ENCODE assay signal across 19 cellular contexts in genomic region chr7:139075871-139076686, GRCh38. TPM values are rescaled to one million over a fixed set of nuclear protein-coding genes. Genes with fewer than 3 reads are reported as not detected.
DNase-seq lines count a peak whose midpoint lies in the region; ATAC-seq, FAIRE-seq and TF ChIP-seq lines count a peak whose summit lies in the region.
"Had no signal": no experiment of that assay in that cellular context is flagged by ENCODE, and none has a peak within 500 bp of the region (broad histone marks: within the 10 kb centered on the region; RNA-seq: fewer than 3 reads in every experiment).

No MANE protein-coding gene starts in this region.

- TF ChIP-seq POLR2A in K562 (conservative IDR thresholded peaks at IDR 0.05) (no peak), transverse colon (IDR thresholded peaks at IDR 0.05) (no peak), thyroid gland (IDR thresholded peaks at IDR 0.05) (no peak)

- H3K9me3 Mint-ChIP-seq in activated CD8-positive, alpha-beta memory T cell treated with anti-CD3 and anti-CD28 coated beads, Interleukin-2, amount 10 ng/mL, durations not matched to agents 7 days and 5 days (ENCODE audit: low read depth) = no peaks in the 10 kb centered on the region
- H3K9me3 Mint-ChIP-seq in nephron progenitor cell = no peaks in the 10 kb centered on the region

- H3K79me2 ChIP-seq in PC-9 (ENCODE audit: low read depth) = no peaks in the 10 kb centered on the region
- no peaks in the 10 kb centered on the region for H3K79me2 ChIP-seq in K562 (ENCODE audit: control insufficient read depth, insufficient read depth, low read length)

- peaks cover 79% of the 10 kb centered on the region for H3K4me1 Mint-ChIP-seq in activated CD8-positive, alpha-beta memory T cell treated with anti-CD3 and anti-CD28 coated beads, Interleukin-2, amount 10 ng/mL, durations not matched to agents 7 days and 5 days
- H3K4me1 Mint-ChIP-seq in nephron progenitor cell = peaks cover 4% of the 10 kb centered on the region

- CTCF ChIA-PET in activated CD8-positive, alpha-beta memory T cell treated with anti-CD3 and anti-CD28 coated beads, Interleukin-2, amount 10 ng/mL, durations not matched to agents 7 days and 5 days (lab: Charles Lee) = interaction anchor here (0.8 to 2.7 kb wide), 24 partner anchors 8 to 293 kb away, joined by 3 to 23 read pairs (median 8); partner anchors contain the start of gene ZC3HAV1L
- CTCF ChIA-PET in PC-9 (lab: Charles Lee) (interaction anchor here (0.6 to 1.9 kb wide), 5 partner anchors 50 to 190 kb away, joined by 3 to 20 read pairs (median 5); no protein-coding TSS in a partner anchor), K562 (lab: Yijun Ruan, JAX; ENCODE audit: low intra/inter-chr PET ratio) (interaction anchor here (1.9 to 3.8 kb wide), 2 partner anchors 59 to 189 kb away, joined by 9 to 51 read pairs; no protein-coding TSS in a partner anchor)

- H3K9me2 ChIP-seq in PC-9 (ENCODE audit: insufficient read depth) = no peaks in the 10 kb centered on the region

- H3K27ac ChIP-seq in PC-9 (0 out of 2 replicates have a peak overlapping the region, but pooled peaks have one; percentile 25), K562 (ENCODE audit: extremely low read depth, low read depth, low read length) (no peak overlapping the region), transverse colon (no peak overlapping the region), thyroid gland (no peak overlapping the region)
- H3K27ac ChIP-seq: uterus had no signal

- TF ChIP-seq CTCF in PC-9 (conservative IDR thresholded peaks at IDR 0.05) = no peak
- no peak for TF ChIP-seq CTCF in K562 (IDR thresholded peaks at IDR 0.05 in 2 of 3, conservative IDR thresholded peaks at IDR 0.05 in 1 of 3; ENCODE audit: insufficient read depth in 2 of 3, low read depth in 1 of 3, low read length in 3 of 3)
- no peak for TF ChIP-seq CTCF in nephron progenitor cell (IDR thresholded peaks at IDR 0.05)
- no peak for TF ChIP-seq CTCF in transverse colon (IDR thresholded peaks at IDR 0.05)
- no peak for TF ChIP-seq CTCF in thyroid gland (IDR thresholded peaks at IDR 0.05)

- H3K9me1 ChIP-seq in K562 (ENCODE audit: control insufficient read depth, insufficient read depth, low read length) = no peaks in the 10 kb centered on the region

- TF ChIP-seq EP300 in K562 (IDR thresholded peaks at IDR 0.05; ENCODE audit: low read length) (no peak), transverse colon (IDR thresholded peaks at IDR 0.05; ENCODE audit: low read depth) (no peak)

- H3K9ac ChIP-seq in K562 (ENCODE audit: insufficient read depth in 1 of 2, low read depth in 2 of 2, low read length in 2 of 2) = no peak overlapping the region

- POLR2A ChIA-PET in PC-9 (lab: Charles Lee; ENCODE audit: unreplicated experiment) (interaction anchor here (0.6 kb wide), 1 partner anchor 55 kb away, joined by 6 read pairs; no protein-coding TSS in a partner anchor), K562 (lab: Yijun Ruan, JAX) (interaction anchor here (0.7 to 2.0 kb wide), 6 partner anchors 10 to 31 kb away, joined by 3 to 9 read pairs (median 6); no protein-coding TSS in a partner anchor)

- no peaks in the 10 kb centered on the region for H3K27me3 Mint-ChIP-seq in activated CD8-positive, alpha-beta memory T cell treated with anti-CD3 and anti-CD28 coated beads, Interleukin-2, amount 10 ng/mL, durations not matched to agents 7 days and 5 days
- no peaks in the 10 kb centered on the region for H3K27me3 Mint-ChIP-seq in nephron progenitor cell (ENCODE audit: low read depth, poor library complexity)

- H3K9me3 ChIP-seq in PC-9 (ENCODE audit: insufficient read depth, low read depth) (no peaks in the 10 kb centered on the region), K562 (replicated peaks; ENCODE audit: control insufficient read depth, insufficient read depth, low read depth, low read length) (no peaks in the 10 kb centered on the region), transverse colon (no peaks in the 10 kb centered on the region), thyroid gland (no peaks in the 10 kb centered on the region)
- H3K9me3 ChIP-seq: uterus had no signal

- no peaks in the 10 kb centered on the region for H4K20me1 ChIP-seq in PC-9 (ENCODE audit: insufficient read depth)
- peaks cover 11% of the 10 kb centered on the region; the same call in 1 of the 2 replicates for H4K20me1 ChIP-seq in K562 (replicated peaks; ENCODE audit: control insufficient read depth, insufficient read depth, low read length)

- H2AFZ ChIP-seq in PC-9 (no peak overlapping the region), K562 (ENCODE audit: low read depth, low read length) (no peak overlapping the region)

- H3K4me1 ChIP-seq in PC-9 (replicated peaks; ENCODE audit: insufficient read depth) (no peaks in the 10 kb centered on the region; the same call in 1 of the 2 replicates), K562 (replicated peaks in 1 of 2; ENCODE audit: control insufficient read depth in 2 of 2, insufficient read depth in 2 of 2, low read length in 2 of 2) (peaks cover 0 to 3% of the 10 kb centered on the region in 2 experiments; a peak in 2 of 5 replicates), transverse colon (peaks cover 0 to 4% (median 0%) of the 10 kb centered on the region in 4 donors), thyroid gland (no peaks in the 10 kb centered on the region)
- H3K4me1 ChIP-seq: uterus had no signal

- H3K27me3 ChIP-seq in PC-9 (ENCODE audit: insufficient read depth, low read depth) = no peaks in the 10 kb centered on the region
- no peaks in the 10 kb centered on the region for H3K27me3 ChIP-seq in K562 (ENCODE audit: control insufficient read depth in 2 of 2, insufficient read depth in 2 of 2, low read length in 2 of 2)
- no peaks in the 10 kb centered on the region for H3K27me3 ChIP-seq in transverse colon
- no peaks in the 10 kb centered on the region for H3K27me3 ChIP-seq in thyroid gland
- H3K27me3 ChIP-seq: uterus had no signal

- H3K4me3 ChIP-seq in PC-9 (no peak overlapping the region), K562 (no peak overlapping the region), transverse colon (no peak overlapping the region), thyroid gland (replicated peaks in 1 of 3) (no peak overlapping the region)
- H3K4me3 ChIP-seq: uterus had no signal

- no peak for TF ChIP-seq RAD21 in K562 (CRISPR knock-in tag; conservative IDR thresholded peaks at IDR 0.05 in 1 of 2, IDR thresholded peaks at IDR 0.05 in 1 of 2)

- BruUV-seq in PC-9 (replicated peaks; lab: Mats Ljungman, UMichigan) = no TSS peak
- BruUV-seq in K562 (replicated peaks; lab: Mats Ljungman, UMichigan) = no TSS peak

- 72% methylated on average over 11 of the region's 11 CpGs for WGBS in K562 (ENCODE audit: insufficient coverage, low coverage, missing lambda C conversion rate)
- 71 to 87% methylated on average over 4 to 11 of the region's 11 CpGs for WGBS in transverse colon (ENCODE audit: low coverage in 1 of 2), 2 donors
- 84 to 88% methylated on average over 11 of the region's 11 CpGs for WGBS in thyroid gland, 2 donors

- DNase-seq in activated CD8-positive, alpha-beta memory T cell treated with anti-CD3 and anti-CD28 coated beads, Interleukin-2, amount 10 ng/mL, durations not matched to agents 7 days and 5 days = no peak
- DNase-seq in activated CD8-positive, alpha-beta memory T cell treated with anti-CD3 and anti-CD28 coated beads, Interleukin-2, amount 50 U/mL, for 4 hours = no peak
- DNase-seq in PC-9 (no peak), K562 (ENCODE audit: extremely low read depth in 1 of 4, low spot score in 3 of 4) (no peak), nephron progenitor cell (no peak), transverse colon (no peak), thyroid gland (no peak)
- DNase-seq: ACHN; erythroblast; head of caudate nucleus; kidney glomerular epithelial cell; NCI-H1930; NCI-H748 treated with DMSO at 0.1 percent for 48 hours; stimulated activated CD4-positive, alpha-beta T cell treated with anti-CD3 and anti-CD28 coated beads, Interleukin-1b, Interleukin-23, amount 100 ng/mL, for 48 hours; T-helper 9 cell; uterus had no signal

- H3K27ac Mint-ChIP-seq in activated CD8-positive, alpha-beta memory T cell treated with anti-CD3 and anti-CD28 coated beads, Interleukin-2, amount 10 ng/mL, durations not matched to agents 7 days and 5 days = peak overlapping the region; percentile 50
- peak overlapping the region; percentile 68 for H3K27ac Mint-ChIP-seq in nephron progenitor cell

- in situ Hi-C loops in K562 (cut with MboI) (no loop called here), transverse colon (cut with MboI; ENCODE audit: low pct_ligation_motif_present in 1 of 4, low pct_unique_long_range_greater_than_20kb in 1 of 4, low sequenced_read_pairs in 3 of 4) (loop anchor here in 1 of 4 donors (25.0 kb wide), 1 partner anchor 189 kb away; no protein-coding TSS in a partner anchor)

- peaks cover 9% of the 10 kb centered on the region; the same call in 1 of the 2 replicates for H3F3A ChIP-seq in PC-9 (ENCODE audit: insufficient read depth, low read depth)

- peaks cover 83% of the 10 kb centered on the region for H3K36me3 Mint-ChIP-seq in activated CD8-positive, alpha-beta memory T cell treated with anti-CD3 and anti-CD28 coated beads, Interleukin-2, amount 10 ng/mL, durations not matched to agents 7 days and 5 days
- H3K36me3 Mint-ChIP-seq in nephron progenitor cell (ENCODE audit: low read depth) = peaks cover 33% of the 10 kb centered on the region

- no peak for ATAC-seq in activated CD8-positive, alpha-beta memory T cell treated with anti-CD3 and anti-CD28 coated beads, Interleukin-2, amount 10 ng/mL, durations not matched to agents 7 days and 5 days
- ATAC-seq in K562 = no peak
- no peak for ATAC-seq in SK-N-SH treated with all-trans-retinoic acid at 6 μM for 48 hours

- H3K4me2 ChIP-seq in PC-9 (no peak overlapping the region), K562 (ENCODE audit: insufficient read depth, low read length) (no peak overlapping the region)

- H3K36me3 ChIP-seq in PC-9 (ENCODE audit: low read depth) (peaks cover 17% of the 10 kb centered on the region; the same call in 1 of the 2 replicates), K562 (ENCODE audit: control insufficient read depth, insufficient read depth, low read length) (peaks cover 94% of the 10 kb centered on the region), transverse colon (peaks cover 0 to 72% (median 35%) of the 10 kb centered on the region in 4 donors), thyroid gland (peaks cover 52 to 77% of the 10 kb centered on the region in 2 donors)
- H3K36me3 ChIP-seq: uterus had no signal

- intact Hi-C loops in PC-9 (cut with micrococcal nuclease; ENCODE audit: unreplicated experiment) (loop anchor here (1.0 to 10.0 kb wide), 7 partner anchors 42 to 1071 kb away; partner anchors contain the start of gene CREB3L2), K562 (cut with micrococcal nuclease) (loop anchor here (1.0 to 5.0 kb wide), 5 partner anchors 31 to 189 kb away; partner anchors contain the start of gene ZC3HAV1), transverse colon (cut with DNase I; ENCODE audit: low total_unique reads) (no loop called here), thyroid gland (cut with DNase I) (loop anchor here (2.0 to 10.0 kb wide), 2 partner anchors 59 to 191 kb away; no protein-coding TSS in a partner anchor)

- H3K4me3 Mint-ChIP-seq in activated CD8-positive, alpha-beta memory T cell treated with anti-CD3 and anti-CD28 coated beads, Interleukin-2, amount 10 ng/mL, durations not matched to agents 7 days and 5 days = no peak overlapping the region
- no peak overlapping the region for H3K4me3 Mint-ChIP-seq in nephron progenitor cell

- FAIRE-seq in K562 (lab: Jason Lieb, UNC) = no peak
- FAIRE-seq: GM18507, GM19239 had no signal

RNA-seq across cellular contexts. Expression of gene ZC3HAV1, which starts 33.4 kb away (rescaled TPM):
- total RNA-seq in activated CD8-positive, alpha-beta memory T cell treated with anti-CD3 and anti-CD28 coated beads, Interleukin-2, amount 10 ng/mL, durations not matched to agents 7 days and 5 days = 100 to 1,000 TPM; 125 to 139 TPM
- 30.8 and 36.7 TPM in 2 replicates for total RNA-seq in PC-9 (2021)
- total RNA-seq in K562 (2011; cell fraction: chromatin; rRNA removed; ENCODE audit: low replicate concordance) = 53.8 and 57.1 TPM in 2 replicates
- total RNA-seq in K562 (2011; cell fraction: nucleolus; rRNA removed) = 29.0 and 32.2 TPM in 2 replicates
- total RNA-seq in K562 (2011; cell fraction: nucleoplasm; rRNA removed) = 34.5 and 41.2 TPM in 2 replicates
- 23.9 and 26.4 TPM in 2 replicates for total RNA-seq in K562 (2014; rRNA removed)
- total RNA-seq in K562 (2014; rRNA removed; fragmentation: Illumina TruSeq; extraction: Trizol) = 34.0 TPM in 2 replicates
- 38.9 and 40.5 TPM in 2 replicates for total RNA-seq in K562 (2015; rRNA removed; fragmentation: Illumina TruSeq; extraction: Trizol)
- 33.0 and 33.8 TPM in 2 replicates for total RNA-seq in K562 (2021)
- 16.9 and 22.4 TPM in 2 replicates for polyA plus RNA-seq in K562 (2011; rRNA removed)
- polyA plus RNA-seq in K562 (2011; cell fraction: cytosol; rRNA removed) = 13.3 and 18.4 TPM in 2 replicates
- polyA plus RNA-seq in K562 (2011; cell fraction: nucleus; rRNA removed) = 12.9 and 17.7 TPM in 2 replicates
- polyA plus RNA-seq in K562 (2012) = 20.5 and 21.0 TPM in 2 replicates
- polyA plus RNA-seq in K562 (2014; fragmentation: Illumina TruSeq; extraction: Trizol) = 22.8 and 30.9 TPM in 2 replicates
- 10 to 100 TPM; 11.9 to 13.4 TPM for polyA plus RNA-seq in K562 (2014; fragmentation: Nextera tagmentation; extraction: Ambion mirVana)
- 18.0 and 18.7 TPM in 2 replicates for polyA plus RNA-seq in K562 (2014; rRNA removed)
- polyA minus RNA-seq in K562 (2011; rRNA and poly(A)+ RNA removed) = 29.5 and 40.3 TPM in 2 replicates
- 24.2 and 28.1 TPM in 2 replicates for polyA minus RNA-seq in K562 (2011; cell fraction: cytosol; rRNA and poly(A)+ RNA removed)
- 17.8 and 38.4 TPM in 2 replicates for polyA minus RNA-seq in K562 (2011; cell fraction: nucleus; rRNA and poly(A)+ RNA removed)
- 10 to 100 TPM; 11.7 to 40.6 (median 34.5) TPM for total RNA-seq in transverse colon
- total RNA-seq in thyroid gland = 10 to 100 TPM; 43.4 to 59.7 (median 50.2) TPM

RNA-seq across cellular contexts. Expression of gene ZC3HAV1L, which starts 40.2 kb away (rescaled TPM):
- 10 to 100 TPM; 15.7 to 17.9 TPM for total RNA-seq in activated CD8-positive, alpha-beta memory T cell treated with anti-CD3 and anti-CD28 coated beads, Interleukin-2, amount 10 ng/mL, durations not matched to agents 7 days and 5 days
- total RNA-seq in PC-9 (2021) = 34.2 and 34.8 TPM in 2 replicates
- not detected in 2 replicates for total RNA-seq in K562 (2011; cell fraction: chromatin; rRNA removed; ENCODE audit: low replicate concordance)
- total RNA-seq in K562 (2011; cell fraction: nucleolus; rRNA removed) = not detected in 2 replicates
- not detected in 2 replicates for total RNA-seq in K562 (2011; cell fraction: nucleoplasm; rRNA removed)
- not detected in 2 replicates for total RNA-seq in K562 (2014; rRNA removed)
- not detected in 2 replicates for total RNA-seq in K562 (2014; rRNA removed; fragmentation: Illumina TruSeq; extraction: Trizol)
- not detected in 2 replicates for total RNA-seq in K562 (2015; rRNA removed; fragmentation: Illumina TruSeq; extraction: Trizol)
- not detected in 2 replicates for total RNA-seq in K562 (2021)
- not detected in 2 replicates for polyA plus RNA-seq in K562 (2011; rRNA removed)
- not detected in 2 replicates for polyA plus RNA-seq in K562 (2011; cell fraction: cytosol; rRNA removed)
- not detected in 2 replicates for polyA plus RNA-seq in K562 (2011; cell fraction: nucleus; rRNA removed)
- polyA plus RNA-seq in K562 (2012) = not detected in 2 replicates
- polyA plus RNA-seq in K562 (2014; fragmentation: Illumina TruSeq; extraction: Trizol) = not detected in 2 replicates
- not detected for polyA plus RNA-seq in K562 (2014; fragmentation: Nextera tagmentation; extraction: Ambion mirVana)
- not detected in 2 replicates for polyA plus RNA-seq in K562 (2014; rRNA removed)
- not detected in 2 replicates for polyA minus RNA-seq in K562 (2011; rRNA and poly(A)+ RNA removed)
- polyA minus RNA-seq in K562 (2011; cell fraction: cytosol; rRNA and poly(A)+ RNA removed) = not detected in 2 replicates
- not detected in 2 replicates for polyA minus RNA-seq in K562 (2011; cell fraction: nucleus; rRNA and poly(A)+ RNA removed)
- 10 to 100 TPM in 2 of 4 donors, 1 to 10 TPM in 2; 5.2 to 71.4 (median 14.7) TPM for total RNA-seq in transverse colon
- total RNA-seq in thyroid gland = 10 to 100 TPM; 31.7 to 73.7 (median 45.5) TPM

Comparison
In these comparisons a context has a peak if more than half of its experiments do, and no peak if none do; other contexts are left out.
1. RNA of gene ZC3HAV1L, which starts 40.2 kb away (total RNA-seq): 31.7 to 73.7 TPM in thyroid gland, 34.2 to 34.8 TPM in PC-9, 5.2 to 71.4 TPM in transverse colon and 15.7 to 17.9 TPM in activated CD8-positive, alpha-beta memory T cell treated with anti-CD3 and anti-CD28 coated beads, Interleukin-2, amount 10 ng/mL, durations not matched to agents 7 days and 5 days; not detected in K562; every median in the first group is over 4 times any median in the second.